In the genomic region with DNA sequence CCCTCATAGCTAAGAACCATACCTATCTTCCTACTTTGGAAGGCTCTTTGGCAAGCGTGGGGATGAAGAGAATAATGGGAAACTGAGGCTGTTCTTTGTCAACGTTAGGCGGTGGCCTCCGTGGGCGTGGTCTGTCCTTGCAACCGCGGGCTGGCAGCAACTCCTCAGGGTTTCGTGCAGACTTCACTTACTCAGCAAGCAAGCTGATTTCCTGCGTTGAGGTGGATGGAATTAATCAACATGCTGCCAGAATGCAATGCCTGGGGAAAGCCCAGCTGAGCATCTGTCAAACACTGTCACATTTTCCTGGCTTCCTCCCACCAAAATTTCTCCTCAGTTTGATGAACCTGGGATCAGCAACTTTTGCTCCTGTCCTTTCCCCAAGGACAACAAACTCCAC, we compare ENCODE assay signal across 15 cellular contexts. TPM values are rescaled to one million over a fixed set of nuclear protein-coding genes. Genes with fewer than 3 reads are reported as not detected.
DNase-seq lines count a peak whose midpoint lies in the region; ATAC-seq, FAIRE-seq and TF ChIP-seq lines count a peak whose summit lies in the region.
"Had no signal": no experiment of that assay in that cellular context is flagged by ENCODE, and none has a peak within 500 bp of the region (broad histone marks: within the 10 kb centered on the region; RNA-seq: fewer than 3 reads in every experiment).

No MANE protein-coding gene starts in this region.

- H3K79me2 ChIP-seq in keratinocyte (ENCODE audit: control insufficient read depth, insufficient read depth, low read length), result no peaks in the 10 kb centered on the region

- no peak for ATAC-seq in HG03139 (IDR thresholded peaks at IDR 0.05; ENCODE audit: unreplicated experiment)
- ATAC-seq: CD8-positive, alpha-beta T cell; psoas muscle had no signal

- no peak overlapping the region for H3K27ac Mint-ChIP-seq in activated CD4-positive, alpha-beta memory T cell treated with anti-CD3 and anti-CD28 coated beads for 36 hours
- H3K27ac Mint-ChIP-seq: CD8-positive, alpha-beta T cell; T-helper 1 cell treated with Interleukin-12 subunit alpha and Interleukin-12 subunit beta and Interleukin-4 antibody, amounts not matched to agents 30 μg/mL and 1 μg/mL, for 36 hours had no signal

- H3K9me1 ChIP-seq in keratinocyte (ENCODE audit: control insufficient read depth, extremely low read depth, insufficient read depth, low read length), result no peaks in the 10 kb centered on the region

- intact Hi-C loops in activated CD4-positive, alpha-beta memory T cell treated with anti-CD3 and anti-CD28 coated beads for 36 hours (cut with micrococcal nuclease), result loop anchor here (5.0 to 10.0 kb wide), 3 partner anchors 41 to 399 kb away; no protein-coding TSS in a partner anchor

- peaks cover 5% of the 10 kb centered on the region for H3K4me1 ChIP-seq in keratinocyte (ENCODE audit: control insufficient read depth, extremely low read depth, insufficient read depth, low read length)
- H3K4me1 ChIP-seq: psoas muscle, testis had no signal

- peaks cover 41% of the 10 kb centered on the region for H3K4me1 Mint-ChIP-seq in activated CD4-positive, alpha-beta memory T cell treated with anti-CD3 and anti-CD28 coated beads for 36 hours (ENCODE audit: low read depth)

- H3K4me3 ChIP-seq in keratinocyte (ENCODE audit: control insufficient read depth in 2 of 3, extremely low read depth in 1 of 3, insufficient read depth in 2 of 3, low read depth in 1 of 3, low read length in 3 of 3), result no peak overlapping the region
- H3K4me3 ChIP-seq: psoas muscle, testis had no signal

- POLR2A ChIA-PET in activated CD4-positive, alpha-beta memory T cell treated with anti-CD3 and anti-CD28 coated beads for 36 hours (lab: Charles Lee), result interaction anchor here (0.9 to 1.2 kb wide), 3 partner anchors 19 to 93 kb away, joined by 3 to 4 read pairs (median 4); no protein-coding TSS in a partner anchor

- H3K4me3 Mint-ChIP-seq in activated CD4-positive, alpha-beta memory T cell treated with anti-CD3 and anti-CD28 coated beads for 36 hours, result no peak overlapping the region
- H3K4me3 Mint-ChIP-seq: CD8-positive, alpha-beta T cell; T-helper 1 cell treated with Interleukin-12 subunit alpha and Interleukin-12 subunit beta and Interleukin-4 antibody, amounts not matched to agents 30 μg/mL and 1 μg/mL, for 36 hours had no signal

- H3K9me3 ChIP-seq in keratinocyte (ENCODE audit: control insufficient read depth, low read depth, low read length), result no peaks in the 10 kb centered on the region
- H3K9me3 ChIP-seq: psoas muscle, testis had no signal

- no peaks in the 10 kb centered on the region for H3K36me3 ChIP-seq in keratinocyte (ENCODE audit: control insufficient read depth in 2 of 2, extremely low read depth in 1 of 2, insufficient read depth in 2 of 2, low read length in 2 of 2)

- no peak overlapping the region for H3K27ac ChIP-seq in keratinocyte (ENCODE audit: control insufficient read depth, insufficient read depth, low read length)
- H3K27ac ChIP-seq: psoas muscle, testis had no signal

- H3K4me2 ChIP-seq in keratinocyte (ENCODE audit: control insufficient read depth, extremely low read depth, insufficient read depth, low read depth, low read length), result peak overlapping the region; percentile 9

- no peak overlapping the region for H3K9ac ChIP-seq in keratinocyte (ENCODE audit: control insufficient read depth, extremely low read depth, insufficient read depth, low read length)

- no peaks in the 10 kb centered on the region for H4K20me1 ChIP-seq in keratinocyte (ENCODE audit: control insufficient read depth, extremely low read depth, insufficient read depth, low read length)

- no peaks in the 10 kb centered on the region for H3K36me3 Mint-ChIP-seq in activated CD4-positive, alpha-beta memory T cell treated with anti-CD3 and anti-CD28 coated beads for 36 hours
- H3K36me3 Mint-ChIP-seq: CD8-positive, alpha-beta T cell had no signal

- DNase-seq in AG08395 (ENCODE audit: low spot score), result peak; percentile 43
- DNase-seq in ELR (ENCODE audit: low read depth), result peak; percentile 25
- DNase-seq in activated CD4-positive, alpha-beta memory T cell treated with anti-CD3 and anti-CD28 coated beads for 36 hours, result peak; percentile 73
- no peak for DNase-seq in keratinocyte (ENCODE audit: low read depth, low spot score)
- no peak for DNase-seq in GM19239 (ENCODE audit: insufficient read length, low spot score)
- DNase-seq in SW 1271 (lab: John Stamatoyannopoulos, UW), result no peak
- no peak for DNase-seq in NCI-H2171 (lab: John Stamatoyannopoulos, UW)
- DNase-seq: aorta; CD8-positive, alpha-beta T cell; islet precursor cell; psoas muscle; testis had no signal

- no peak for TF ChIP-seq CTCF in keratinocyte (optimal IDR thresholded peaks at IDR 0.05 in 1 of 3, IDR thresholded peaks at IDR 0.05 in 1 of 3, conservative IDR thresholded peaks at IDR 0.05 in 1 of 3; ENCODE audit: extremely low read depth in 1 of 3, insufficient read depth in 2 of 3, low read length in 3 of 3)

- H2AFZ ChIP-seq in keratinocyte (ENCODE audit: control insufficient read depth, low read length), result no peak overlapping the region

- CTCF ChIA-PET in activated CD4-positive, alpha-beta memory T cell treated with anti-CD3 and anti-CD28 coated beads for 36 hours (lab: Charles Lee), result interaction anchor here (0.6 to 4.7 kb wide), 6 partner anchors 10 to 96 kb away, joined by 3 to 28 read pairs (median 8); no protein-coding TSS in a partner anchor

- no peak for FAIRE-seq in keratinocyte (lab: Jason Lieb, UNC)
- no peak for FAIRE-seq in GM19239 (lab: Jason Lieb, UNC)

- peaks cover 44% of the 10 kb centered on the region for H3K27me3 Mint-ChIP-seq in activated CD4-positive, alpha-beta memory T cell treated with anti-CD3 and anti-CD28 coated beads for 36 hours

- H3K9me3 Mint-ChIP-seq in activated CD4-positive, alpha-beta memory T cell treated with anti-CD3 and anti-CD28 coated beads for 36 hours, result no peaks in the 10 kb centered on the region
- H3K9me3 Mint-ChIP-seq: CD8-positive, alpha-beta T cell; T-helper 1 cell treated with Interleukin-12 subunit alpha and Interleukin-12 subunit beta and Interleukin-4 antibody, amounts not matched to agents 30 μg/mL and 1 μg/mL, for 36 hours had no signal

- peaks cover 24% of the 10 kb centered on the region for H3K27me3 ChIP-seq in keratinocyte (ENCODE audit: control insufficient read depth, extremely low read depth, insufficient read depth, low read length)
- H3K27me3 ChIP-seq: testis had no signal

- dilution Hi-C loops in keratinocyte (cut with MboI; ENCODE audit: extremely low pct_ligation_motif_present, low sequenced_read_pairs), result no loop called here

RNA-seq across cellular contexts. Expression of a gene that starts 9.2 kb away (rescaled TPM):
- total RNA-seq in activated CD4-positive, alpha-beta memory T cell treated with anti-CD3 and anti-CD28 coated beads for 36 hours, result 100 to 1,000 TPM; 113 to 119 TPM
- polyA plus RNA-seq in keratinocyte, result not detected in 3 replicates
- polyA plus RNA-seq in keratinocyte (2011; ENCODE audit: low read depth), result not detected
- not detected in 2 replicates for polyA plus RNA-seq in keratinocyte (2011; cell fraction: cytosol; rRNA removed)
- polyA plus RNA-seq in keratinocyte (2011; cell fraction: nucleus; rRNA removed), result not detected in 2 replicates
- polyA plus RNA-seq in keratinocyte (2012; ENCODE audit: low replicate concordance), result not detected in 2 replicates
- polyA minus RNA-seq in keratinocyte, result not detected in 3 replicates
- not detected for polyA minus RNA-seq in keratinocyte (2011; cell fraction: cytosol; rRNA and poly(A)+ RNA removed)
- not detected in 2 replicates for polyA minus RNA-seq in keratinocyte (2011; cell fraction: nucleus; rRNA and poly(A)+ RNA removed)
- total RNA-seq: aorta; CD8-positive, alpha-beta T cell; dermis microvascular lymphatic vessel endothelial cell; psoas muscle; testis had no signal
- polyA plus RNA-seq: aorta, psoas muscle had no signal

RNA-seq across cellular contexts. Expression of a gene that starts 31.0 kb away (rescaled TPM):
- 100 to 1,000 TPM; 231 to 244 TPM for total RNA-seq in activated CD4-positive, alpha-beta memory T cell treated with anti-CD3 and anti-CD28 coated beads for 36 hours
- 30.1 to 70.5 TPM (median 60.9 TPM) in 3 replicates for polyA plus RNA-seq in keratinocyte
- 16.9 TPM for polyA plus RNA-seq in keratinocyte (2011; ENCODE audit: low read depth)
- polyA plus RNA-seq in keratinocyte (2011; cell fraction: cytosol; rRNA removed), result 29.7 and 32.3 TPM in 2 replicates
- polyA plus RNA-seq in keratinocyte (2011; cell fraction: nucleus; rRNA removed), result 47.7 and 50.8 TPM in 2 replicates
- polyA plus RNA-seq in keratinocyte (2012; ENCODE audit: low replicate concordance), result 8.6 and 46.4 TPM in 2 replicates
- 37.4 to 71.2 TPM (median 64.5 TPM) in 3 replicates for polyA minus RNA-seq in keratinocyte
- 26.1 TPM for polyA minus RNA-seq in keratinocyte (2011; cell fraction: cytosol; rRNA and poly(A)+ RNA removed)
- polyA minus RNA-seq in keratinocyte (2011; cell fraction: nucleus; rRNA and poly(A)+ RNA removed), result 22.8 and 33.5 TPM in 2 replicates

Comparison
In these comparisons a context has a peak if more than half of its experiments do, and no peak if none do; other contexts are left out.
1. DNase-seq: peak in AG08395 (single experiment), ELR (single experiment) and activated CD4-positive, alpha-beta memory T cell treated with anti-CD3 and anti-CD28 coated beads for 36 hours (single experiment); none in keratinocyte (single experiment), GM19239 (single experiment), SW 1271 (0 of 2) and NCI-H2171 (single experiment).